10 cellular contexts compared by ENCODE assay signal in the genomic region with DNA sequence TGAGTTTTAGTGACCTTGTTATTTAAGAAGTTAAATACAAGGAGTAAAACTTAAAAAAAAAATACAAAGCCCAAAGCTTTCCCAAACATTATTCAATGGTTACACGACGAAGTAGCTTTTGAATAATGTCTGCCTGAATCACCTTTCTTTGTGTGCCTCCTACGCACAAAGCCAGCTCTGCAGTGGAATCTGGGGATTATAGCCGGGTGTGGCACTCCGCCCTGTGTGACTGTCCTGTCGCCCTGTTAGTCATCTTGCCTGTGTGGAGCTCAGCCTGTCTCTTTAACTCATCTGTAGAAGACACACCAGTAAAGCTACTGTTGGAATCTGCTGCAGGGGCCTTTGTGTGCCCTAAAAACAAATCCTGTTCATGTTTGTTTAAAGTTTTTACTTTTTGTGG.
DNase-seq lines count a peak whose midpoint lies in the region; ATAC-seq and TF ChIP-seq lines count a peak whose summit lies in the region.
"Had no signal": no experiment of that assay in that cellular context is flagged by ENCODE, and none has a peak within 500 bp of the region (broad histone marks: within the 10 kb centered on the region; RNA-seq: fewer than 3 reads in every experiment).

No MANE protein-coding gene starts in this region.

- CTCF ChIA-PET in PC-9 (lab: Charles Lee) = interaction anchor here (0.7 to 1.8 kb wide), 6 partner anchors 13 to 247 kb away, joined by 3 to 7 read pairs (median 4); no protein-coding TSS in a partner anchor

- TF ChIP-seq CTCF in PC-9 (conservative IDR thresholded peaks at IDR 0.05) = no peak
- TF ChIP-seq CTCF in smooth muscle cell (IDR thresholded peaks at IDR 0.05; ENCODE audit: borderline replicate concordance, insufficient read depth, poor library complexity, severe bottlenecking) = no peak

- H3K36me3 ChIP-seq in PC-9 (ENCODE audit: low read depth) (0 out of 2 replicates have a peak, but pooled peaks cover 17% of the 10 kb centered on the region), smooth muscle cell (ENCODE audit: low read depth) (no peaks in the 10 kb centered on the region)
- H3K36me3 ChIP-seq: BE2C had no signal

- H3F3A ChIP-seq in PC-9 (ENCODE audit: insufficient read depth, low read depth) (peaks cover 44% of the 10 kb centered on the region), smooth muscle cell (ENCODE audit: low read depth) (peaks cover 12% of the 10 kb centered on the region)

- H3K4me3 ChIP-seq in PC-9 (no peak overlapping the region), smooth muscle cell (no peak overlapping the region)
- H3K4me3 ChIP-seq: stomach had no signal

- WGBS in smooth muscle cell (ENCODE audit: low lambda C conversion rate) = 25% methylated on average over 6 of the region's 6 CpGs

- H4K20me1 ChIP-seq in PC-9 (ENCODE audit: insufficient read depth) (peaks cover 3% of the 10 kb centered on the region; the same call in 1 of the 2 replicates), smooth muscle cell (ENCODE audit: low read depth) (no peaks in the 10 kb centered on the region)

- POLR2A ChIA-PET in PC-9 (lab: Charles Lee; ENCODE audit: unreplicated experiment) = interaction anchor here (0.8 kb wide), 1 partner anchor 95 kb away, joined by 7 read pairs; no protein-coding TSS in a partner anchor

- no peaks in the 10 kb centered on the region for H3K9me2 ChIP-seq in PC-9 (ENCODE audit: insufficient read depth)

- peak; percentile 55 to 62 for ATAC-seq in activated T-cell treated with anti-CD3 and anti-CD28 coated beads, Interleukin-2, amount 50 U/mL, for 4 hours
- ATAC-seq in esophagus mucosa = peak; percentile 99
- ATAC-seq in HG03469 (IDR thresholded peaks at IDR 0.05; ENCODE audit: unreplicated experiment) = no peak
- ATAC-seq in HG02588 (IDR thresholded peaks at IDR 0.05; ENCODE audit: unreplicated experiment) = no peak

- no peaks in the 10 kb centered on the region for H3K27me3 ChIP-seq in PC-9 (ENCODE audit: insufficient read depth, low read depth)
- no peaks in the 10 kb centered on the region for H3K27me3 ChIP-seq in smooth muscle cell (ENCODE audit: low read depth)
- H3K27me3 ChIP-seq: BE2C, stomach had no signal

- intact Hi-C loops in PC-9 (cut with micrococcal nuclease; ENCODE audit: unreplicated experiment) = no loop called here

- BruUV-seq in PC-9 (replicated peaks; lab: Mats Ljungman, UMichigan) = no TSS peak

- H3K4me1 ChIP-seq in PC-9 (replicated peaks; ENCODE audit: insufficient read depth) (peaks cover 22% of the 10 kb centered on the region), smooth muscle cell (ENCODE audit: low read depth) (peaks cover 14% of the 10 kb centered on the region)
- H3K4me1 ChIP-seq: BE2C had no signal

- peaks cover 30% of the 10 kb centered on the region for H3K4me1 Mint-ChIP-seq in activated T-cell treated with anti-CD3 and anti-CD28 coated beads, Interleukin-2, amount 50 U/mL, for 4 hours (ENCODE audit: low read depth)

- H2AFZ ChIP-seq in PC-9 = no peak overlapping the region
- H2AFZ ChIP-seq in smooth muscle cell (ENCODE audit: low read depth) = no peak overlapping the region

- in situ Hi-C loops in G401 (cut with HindIII; ENCODE audit: low sequenced_read_pairs) = no loop called here

- DNase-seq in activated T-cell treated with anti-CD3 and anti-CD28 coated beads, Interleukin-2, amount 50 U/mL, for 4 hours = no peak
- DNase-seq in activated T-cell treated with anti-CD3 and anti-CD28 coated beads for 4 hours (no peak), PC-9 (peak; percentile 74 to 76), smooth muscle cell (lab: John Stamatoyannopoulos, UW; ENCODE audit: unreplicated experiment) (no peak), G401 (ENCODE audit: low spot score) (no peak)
- DNase-seq: BE2C, stomach had no signal

- H3K27ac ChIP-seq in PC-9 = peak overlapping the region; percentile 54
- peak overlapping the region; percentile 85 for H3K27ac ChIP-seq in smooth muscle cell (ENCODE audit: low read depth)
- H3K27ac ChIP-seq: stomach had no signal

- H3K4me2 ChIP-seq in PC-9 = peak overlapping the region; percentile 10; the same call in 1 of the 2 replicates
- H3K4me2 ChIP-seq in smooth muscle cell = peak overlapping the region; percentile 38

- no peaks in the 10 kb centered on the region for H3K9me3 Mint-ChIP-seq in activated T-cell treated with anti-CD3 and anti-CD28 coated beads, Interleukin-2, amount 50 U/mL, for 4 hours

- H3K9me3 ChIP-seq in PC-9 (ENCODE audit: insufficient read depth, low read depth) = no peaks in the 10 kb centered on the region
- no peaks in the 10 kb centered on the region for H3K9me3 ChIP-seq in smooth muscle cell (replicated peaks; ENCODE audit: low read depth)
- H3K9me3 ChIP-seq: BE2C, stomach had no signal

- peaks cover 31% of the 10 kb centered on the region for H3K36me3 Mint-ChIP-seq in activated T-cell treated with anti-CD3 and anti-CD28 coated beads, Interleukin-2, amount 50 U/mL, for 4 hours (ENCODE audit: insufficient read depth)

- H3K4me3 Mint-ChIP-seq in activated T-cell treated with anti-CD3 and anti-CD28 coated beads, Interleukin-2, amount 50 U/mL, for 4 hours = no peak overlapping the region

- H3K9ac ChIP-seq in smooth muscle cell (ENCODE audit: low read depth) = peak overlapping the region; percentile 44

- H3K79me2 ChIP-seq in PC-9 (ENCODE audit: low read depth) (no peaks in the 10 kb centered on the region), smooth muscle cell (ENCODE audit: low read depth) (no peaks in the 10 kb centered on the region)

- no peaks in the 10 kb centered on the region for H3K27me3 Mint-ChIP-seq in activated T-cell treated with anti-CD3 and anti-CD28 coated beads, Interleukin-2, amount 50 U/mL, for 4 hours (ENCODE audit: low read depth)

Comparison
In these comparisons a context has a peak if more than half of its experiments do, and no peak if none do; other contexts are left out.
1. ATAC-seq: peak in activated T-cell treated with anti-CD3 and anti-CD28 coated beads, Interleukin-2, amount 50 U/mL, for 4 hours (2 of 2) and esophagus mucosa (single experiment); none in HG03469 (single experiment) and HG02588 (single experiment).
2. DNase-seq: peak in PC-9 (2 of 2); none in activated T-cell treated with anti-CD3 and anti-CD28 coated beads, Interleukin-2, amount 50 U/mL, for 4 hours (single experiment), activated T-cell treated with anti-CD3 and anti-CD28 coated beads for 4 hours (single experiment), smooth muscle cell (single experiment) and G401 (single experiment).